20 cellular contexts compared by ENCODE assay signal in genomic region chr11:79049627-79050238, GRCh38.
DNase-seq lines count a peak whose midpoint lies in the region; ATAC-seq, FAIRE-seq and TF ChIP-seq lines count a peak whose summit lies in the region.
"Had no signal": no experiment of that assay in that cellular context is flagged by ENCODE, and none has a peak within 500 bp of the region (broad histone marks: within the 10 kb centered on the region; RNA-seq: fewer than 3 reads in every experiment).

No MANE protein-coding gene starts in this region.

- TF ChIP-seq POLR2A in IMR-90 (IDR thresholded peaks at IDR 0.05; ENCODE audit: low read depth, low read length) = no peak

- H2AK9ac ChIP-seq in IMR-90 (replicated peaks; ENCODE audit: low read depth, low read length, poor library complexity) = no peak overlapping the region

- H3K9me3 Mint-ChIP-seq in stimulated activated memory B cell treated with anti-CD40 and anti-IgM and Interleukin-4, amounts not matched to agents 10 μg/mL and 1 μg/mL and 100 μg/mL, for 72 hours = no peaks in the 10 kb centered on the region
- H3K9me3 Mint-ChIP-seq: CD4-positive, alpha-beta T cell; HFFc6; IgD-negative memory B cell had no signal

- H4K91ac ChIP-seq in IMR-90 (ENCODE audit: insufficient read depth, low read depth, low read length) = no peak overlapping the region

- POLR2A ChIA-PET in IMR-90 (lab: Charles Lee; ENCODE audit: unreplicated experiment) = interaction anchor here (0.6 kb wide), 1 partner anchor 103 kb away, joined by 3 read pairs; no protein-coding TSS in a partner anchor

- peak overlapping the region; percentile 29; the same call in 1 of the 2 replicates for H3K4ac ChIP-seq in IMR-90 (ENCODE audit: low read depth, low read length)
- H3K4ac ChIP-seq in mesendoderm (ENCODE audit: low read depth, low read length) = no peak overlapping the region

- H4K20me1 ChIP-seq in IMR-90 (ENCODE audit: insufficient read depth, low read length) = no peaks in the 10 kb centered on the region

- H3K27ac ChIP-seq in IMR-90 (ENCODE audit: insufficient read depth, low read length) (peak overlapping the region; percentile 84; the same call in 1 of the 2 replicates), mesendoderm (ENCODE audit: low read depth, low read length) (no peak overlapping the region), small intestine (ENCODE audit: low read depth in 1 of 2, low read length in 1 of 2) (no peak overlapping the region), caudate nucleus (ENCODE audit: low read depth, low read length) (no peak overlapping the region)
- H3K27ac ChIP-seq: C4-2B, HL-60 had no signal

- no peak overlapping the region; the same call in 1 of the 2 replicates for H3K9ac ChIP-seq in IMR-90 (ENCODE audit: low read depth, low read length)
- H3K9ac ChIP-seq in mesendoderm (ENCODE audit: low read length) = no peak overlapping the region

- H4K5ac ChIP-seq in IMR-90 (ENCODE audit: low read depth, low read length) (peak overlapping the region; percentile 88; the same call in 1 of the 2 replicates), mesendoderm (ENCODE audit: low read length) (no peak overlapping the region)

- no peaks in the 10 kb centered on the region for H3K4me1 Mint-ChIP-seq in stimulated activated memory B cell treated with anti-CD40 and anti-IgM and Interleukin-4, amounts not matched to agents 10 μg/mL and 1 μg/mL and 100 μg/mL, for 72 hours
- H3K4me1 Mint-ChIP-seq: IgD-negative memory B cell had no signal

- H3K4me2 ChIP-seq in IMR-90 (ENCODE audit: low read depth, low read length) (no peak overlapping the region), mesendoderm (ENCODE audit: low read length) (no peak overlapping the region)

- no peak for TF ChIP-seq CTCF in IMR-90 (conservative IDR thresholded peaks at IDR 0.05; ENCODE audit: low read depth, low read length)

- H3K4me1 ChIP-seq in IMR-90 (ENCODE audit: control insufficient read depth, insufficient read depth, low read length) (peaks cover 20% of the 10 kb centered on the region; the same call in 1 of the 2 replicates), mesendoderm (ENCODE audit: control insufficient read depth, low read depth, low read length) (peaks cover 4% of the 10 kb centered on the region), small intestine (ENCODE audit: control insufficient read depth in 2 of 2, insufficient read depth in 1 of 2, low read depth in 1 of 2, low read length in 1 of 2) (no peaks in the 10 kb centered on the region)
- H3K4me1 ChIP-seq: Caco-2 had no signal

- H3K4me3 ChIP-seq in IMR-90 (ENCODE audit: insufficient read depth, low read depth, low read length) = no peak overlapping the region
- no peak overlapping the region for H3K4me3 ChIP-seq in mesendoderm (ENCODE audit: low read length)
- no peak overlapping the region for H3K4me3 ChIP-seq in small intestine (ENCODE audit: low read depth in 1 of 2, low read length in 2 of 2)

- no peak for FAIRE-seq in small intestine (lab: Jason Lieb, UNC)
- FAIRE-seq: A204.1, D721Med had no signal

- ATAC-seq in IMR-90 (ENCODE audit: low read depth) = no peak
- peak; percentile 73 for ATAC-seq in left lobe of liver
- no peak for ATAC-seq in stimulated activated memory B cell treated with anti-CD40 and anti-IgM and Interleukin-4, amounts not matched to agents 10 μg/mL and 1 μg/mL and 100 μg/mL, for 72 hours
- ATAC-seq: HCT116 had no signal

- dilution Hi-C loops in IMR-90 (cut with HindIII; ENCODE audit: low sequenced_read_pairs, unreplicated experiment) = no loop called here

- no peak overlapping the region for H4K8ac ChIP-seq in IMR-90 (ENCODE audit: low read depth in 2 of 2, low read length in 2 of 2)
- H4K8ac ChIP-seq in mesendoderm (ENCODE audit: low read depth, low read length) = no peak overlapping the region

- 93% methylated on average over 3 of the region's 5 CpGs; no CpG with 5 or more reads in 1 of the 2 experiments for WGBS in IMR-90 (ENCODE audit: extremely low coverage in 2 of 2, insufficient read length in 1 of 2), 2 experiments
- no CpG with 5 or more reads among the region's 5 CpGs for WGBS in mesendoderm (ENCODE audit: extremely low coverage, insufficient coverage, low lambda C conversion rate)
- WGBS in small intestine, 3 donors = 20 to 64% (median 37%) methylated on average over 5 of the region's 5 CpGs

- in situ Hi-C loops in IMR-90 (cut with MboI; ENCODE audit: low sequenced_read_pairs) = loop anchor here (10.0 kb wide), 1 partner anchor 245 kb away; no protein-coding TSS in a partner anchor

- peak overlapping the region; percentile 94; the same call in 1 of the 2 replicates for H3K18ac ChIP-seq in IMR-90 (ENCODE audit: low read depth, low read length)
- H3K18ac ChIP-seq in mesendoderm (ENCODE audit: low read length) = no peak overlapping the region

- CTCF ChIA-PET in IMR-90 (lab: Yijun Ruan, JAX) = no interaction called here

- H3K27ac Mint-ChIP-seq in stimulated activated memory B cell treated with anti-CD40 and anti-IgM and Interleukin-4, amounts not matched to agents 10 μg/mL and 1 μg/mL and 100 μg/mL, for 72 hours = no peak overlapping the region
- H3K27ac Mint-ChIP-seq: CD4-positive, alpha-beta T cell; HFFc6; IgD-negative memory B cell had no signal

- H3K36me3 Mint-ChIP-seq in stimulated activated memory B cell treated with anti-CD40 and anti-IgM and Interleukin-4, amounts not matched to agents 10 μg/mL and 1 μg/mL and 100 μg/mL, for 72 hours = no peaks in the 10 kb centered on the region
- H3K36me3 Mint-ChIP-seq: IgD-negative memory B cell had no signal

- H2BK15ac ChIP-seq in IMR-90 (ENCODE audit: low read depth, low read length) (no peak overlapping the region), mesendoderm (replicated peaks; ENCODE audit: low read depth) (no peak overlapping the region)

- peak overlapping the region; percentile 23; the same call in 1 of the 2 replicates for H2BK20ac ChIP-seq in IMR-90 (ENCODE audit: low read depth, low read length)

- H3K27me3 Mint-ChIP-seq in stimulated activated memory B cell treated with anti-CD40 and anti-IgM and Interleukin-4, amounts not matched to agents 10 μg/mL and 1 μg/mL and 100 μg/mL, for 72 hours = no peaks in the 10 kb centered on the region

- H2BK120ac ChIP-seq in IMR-90 (ENCODE audit: low read depth, low read length) (peak overlapping the region; percentile 44; the same call in 1 of the 2 replicates), mesendoderm (ENCODE audit: low read depth, low read length) (no peak overlapping the region)

- TF ChIP-seq RAD21 in IMR-90 (IDR thresholded peaks at IDR 0.05; ENCODE audit: low read length) = no peak

- 0 out of 2 replicates have a peak overlapping the region, but pooled peaks have one; percentile 11 for H3K14ac ChIP-seq in IMR-90 (replicated peaks; ENCODE audit: low read depth, low read length)

- H3K36me3 ChIP-seq in IMR-90 (ENCODE audit: control insufficient read depth, insufficient read depth, low read length) (no peaks in the 10 kb centered on the region), mesendoderm (ENCODE audit: control insufficient read depth, insufficient read depth, low read length) (no peaks in the 10 kb centered on the region), small intestine (ENCODE audit: control insufficient read depth in 2 of 2, insufficient read depth in 2 of 2, low read length in 2 of 2) (no peaks in the 10 kb centered on the region)

- H3K79me2 ChIP-seq in mesendoderm (ENCODE audit: control insufficient read depth, insufficient read depth, low read length) = no peaks in the 10 kb centered on the region

- no peak overlapping the region for H2BK5ac ChIP-seq in IMR-90 (ENCODE audit: low read depth, low read length, poor library complexity, severe bottlenecking)
- no peak overlapping the region for H2BK5ac ChIP-seq in mesendoderm (ENCODE audit: low read length)

- no peak overlapping the region for H2AFZ ChIP-seq in IMR-90 (replicated peaks; ENCODE audit: low read length, poor library complexity)

- H3K9me1 ChIP-seq in IMR-90 (ENCODE audit: insufficient read depth, low read length) = peaks cover 3% of the 10 kb centered on the region; the same call in 1 of the 2 replicates

- H3K9me3 ChIP-seq in IMR-90 (ENCODE audit: control insufficient read depth, insufficient read depth, low read length) = no peaks in the 10 kb centered on the region
- H3K9me3 ChIP-seq in small intestine (ENCODE audit: control insufficient read depth, low read depth) = no peaks in the 10 kb centered on the region
- H3K9me3 ChIP-seq: Caco-2 had no signal

- H3K27me3 ChIP-seq in IMR-90 (ENCODE audit: control insufficient read depth, insufficient read depth, low read length) (no peaks in the 10 kb centered on the region), mesendoderm (ENCODE audit: insufficient read depth, low read length, poor library complexity) (no peaks in the 10 kb centered on the region), small intestine (ENCODE audit: control insufficient read depth in 2 of 2, insufficient read depth in 2 of 2, low read length in 2 of 2) (no peaks in the 10 kb centered on the region)

- DNase-seq in IMR-90 (no peak), left lobe of liver (ENCODE audit: low spot score) (peak; percentile 89), mesendoderm (peak; percentile 48), small intestine (peak; percentile 52), caudate nucleus (lab: John Stamatoyannopoulos, UW) (no peak)
- no peak for DNase-seq in activated CD4-positive, alpha-beta T cell treated with anti-CD3 and anti-CD28 coated beads for 48 hours
- DNase-seq: AML-193; Caco-2; CD4-positive, alpha-beta T cell; GDM1; GOT3; H7; HFFc6 had no signal

- BruUV-seq in IMR-90 (replicated peaks; lab: Mats Ljungman, UMichigan) = no TSS peak

- H3K56ac ChIP-seq in IMR-90 (ENCODE audit: extremely low read depth, insufficient read depth, low read length) (no peak overlapping the region), mesendoderm (ENCODE audit: low read length) (no peak overlapping the region)

- H3K79me1 ChIP-seq in IMR-90 (ENCODE audit: low read depth in 1 of 2, low read length in 2 of 2) (no peaks in the 10 kb centered on the region; a peak in 1 of 4 replicates), mesendoderm (ENCODE audit: low read length) (no peaks in the 10 kb centered on the region)

- intact Hi-C loops in IMR-90 (cut with micrococcal nuclease) = loop anchor here (10.0 kb wide), 1 partner anchor 255 kb away; no protein-coding TSS in a partner anchor

- H3K23ac ChIP-seq in IMR-90 (ENCODE audit: low read depth, low read length) = no peak overlapping the region
- H3K23ac ChIP-seq in mesendoderm (ENCODE audit: low read length) = no peak overlapping the region

- no peak overlapping the region for H3K4me3 Mint-ChIP-seq in stimulated activated memory B cell treated with anti-CD40 and anti-IgM and Interleukin-4, amounts not matched to agents 10 μg/mL and 1 μg/mL and 100 μg/mL, for 72 hours
- H3K4me3 Mint-ChIP-seq: CD4-positive, alpha-beta T cell; HFFc6; IgD-negative memory B cell had no signal

- H2AK5ac ChIP-seq in IMR-90 (ENCODE audit: low read depth, low read length) = no peak overlapping the region
- H2AK5ac ChIP-seq in mesendoderm (ENCODE audit: low read length) = no peak overlapping the region

TF ChIP-seq in IMR-90, 13 proteins besides CTCF, POLR2A, EP300 and RAD21 (continues in another document):
- TF ChIP-seq RCOR1 (IDR thresholded peaks at IDR 0.05; ENCODE audit: insufficient replicate concordance, low read length) (no peak), BHLHE40 (IDR thresholded peaks at IDR 0.05; ENCODE audit: low read depth, low read length) (no peak), RFX5 (IDR thresholded peaks at IDR 0.05; ENCODE audit: low read depth, low read length) (no peak)

Comparison
In these comparisons a context has a peak if more than half of its experiments do, and no peak if none do; other contexts are left out.
1. DNase-seq: peak in left lobe of liver (single experiment), mesendoderm (single experiment) and small intestine (single experiment); none in IMR-90 (single experiment), caudate nucleus (0 of 61) and activated CD4-positive, alpha-beta T cell treated with anti-CD3 and anti-CD28 coated beads for 48 hours (single experiment).